ENCODE assay signal across 26 cellular contexts in the genomic region with DNA sequence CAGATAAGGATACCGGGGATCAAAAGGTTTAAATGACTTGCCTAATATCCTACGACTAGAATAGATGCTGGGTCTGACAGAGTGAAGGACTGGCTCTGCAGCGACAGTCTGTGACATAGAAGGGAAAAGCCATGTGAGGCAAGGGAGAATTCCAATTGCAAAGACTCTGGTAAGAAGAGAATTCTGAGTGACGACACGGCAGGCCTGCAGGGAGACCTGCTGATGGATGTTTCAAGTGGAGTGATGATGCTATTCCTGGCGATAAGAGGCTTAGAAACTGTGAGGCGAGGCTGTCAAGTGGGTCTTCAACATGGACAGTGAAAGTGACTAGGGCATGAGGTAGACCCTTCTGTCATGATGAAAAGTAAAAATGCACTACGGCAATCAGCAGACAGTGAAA.
"Had no signal": no experiment of that assay in that cellular context is flagged by ENCODE, and none has a peak within 500 bp of the region (broad histone marks: within the 10 kb centered on the region; RNA-seq: fewer than 3 reads in every experiment).

No MANE protein-coding gene starts in this region.

- FAIRE-seq: colon had no signal

- H3K27ac Mint-ChIP-seq: activated CD4-positive, alpha-beta T cell treated with anti-CD3 and anti-CD28 coated beads, Interleukin-2, amount 10 ng/mL, durations not matched to agents 7 days and 5 days; activated CD8-positive, alpha-beta T cell treated with anti-CD3 and anti-CD28 coated beads, Interleukin-2, amount 10 ng/mL, durations not matched to agents 7 days and 5 days; activated naive CD4-positive, alpha-beta T cell treated with anti-CD3 and anti-CD28 coated beads, Interleukin-2, amount 50 U/mL, for 24 hours; brain; effector memory CD8-positive, alpha-beta T cell; naive B cell; stimulated activated naive B cell treated with anti-CD40 and anti-IgM and Interleukin-4, amounts not matched to agents 10 μg/mL and 1 μg/mL and 100 μg/mL, for 72 hours; T-helper 2 cell treated with Interferon-gamma antibody and Interleukin-4, amounts not matched to agents 5 μg/mL and 100 μg/mL, for 36 hours had no signal

- H3K4me1 ChIP-seq: esophagus muscularis mucosa, gastrocnemius medialis, lower lobe of right lung, transverse colon, uterus had no signal

- H3K36me3 ChIP-seq: esophagus muscularis mucosa, gastrocnemius medialis, lower lobe of right lung, transverse colon, uterus had no signal

- H3K4me3 Mint-ChIP-seq: activated CD4-positive, alpha-beta T cell treated with anti-CD3 and anti-CD28 coated beads, Interleukin-2, amount 10 ng/mL, durations not matched to agents 7 days and 5 days; activated CD8-positive, alpha-beta T cell treated with anti-CD3 and anti-CD28 coated beads, Interleukin-2, amount 10 ng/mL, durations not matched to agents 7 days and 5 days; activated naive CD4-positive, alpha-beta T cell treated with anti-CD3 and anti-CD28 coated beads, Interleukin-2, amount 50 U/mL, for 24 hours; brain; central memory CD8-positive, alpha-beta T cell; effector memory CD8-positive, alpha-beta T cell; naive B cell; stimulated activated naive B cell treated with anti-CD40 and anti-IgM and Interleukin-4, amounts not matched to agents 10 μg/mL and 1 μg/mL and 100 μg/mL, for 72 hours; T-helper 2 cell treated with Interferon-gamma antibody and Interleukin-4, amounts not matched to agents 5 μg/mL and 100 μg/mL, for 36 hours had no signal

- ATAC-seq: activated CD8-positive, alpha-beta T cell treated with anti-CD3 and anti-CD28 coated beads, Interleukin-2, amount 10 ng/mL, durations not matched to agents 7 days and 5 days; effector memory CD8-positive, alpha-beta T cell; gastrocnemius medialis; left colon; lower lobe of right lung; stimulated activated naive B cell treated with anti-CD40 and anti-IgM and Interleukin-4, amounts not matched to agents 10 μg/mL and 1 μg/mL and 100 μg/mL, for 72 hours had no signal

- H3K27me3 Mint-ChIP-seq: activated CD4-positive, alpha-beta T cell treated with anti-CD3 and anti-CD28 coated beads, Interleukin-2, amount 10 ng/mL, durations not matched to agents 7 days and 5 days; activated naive CD4-positive, alpha-beta T cell treated with anti-CD3 and anti-CD28 coated beads, Interleukin-2, amount 50 U/mL, for 24 hours; central memory CD8-positive, alpha-beta T cell; effector memory CD8-positive, alpha-beta T cell; naive B cell; stimulated activated naive B cell treated with anti-CD40 and anti-IgM and Interleukin-4, amounts not matched to agents 10 μg/mL and 1 μg/mL and 100 μg/mL, for 72 hours had no signal

- DNase-seq: activated CD4-positive, alpha-beta T cell treated with anti-CD3 and anti-CD28 coated beads, Interleukin-2, amount 10 ng/mL, durations not matched to agents 7 days and 5 days; activated CD4-positive, CD25-positive, alpha-beta regulatory T cell treated with anti-CD3 and anti-CD28 coated beads, Interleukin-2, amount 50 U/mL, for 72 hours; activated CD8-positive, alpha-beta T cell treated with anti-CD3 and anti-CD28 coated beads, Interleukin-2, amount 10 ng/mL, durations not matched to agents 7 days and 5 days; activated gamma-delta T cell treated with Interleukin-2 at 50 U/mL for 16 hours; anterior cingulate cortex; dorsolateral prefrontal cortex; effector memory CD8-positive, alpha-beta T cell; gastrocnemius medialis; head of caudate nucleus; islet precursor cell; left colon; lower lobe of right lung; naive B cell; nucleus accumbens; stimulated activated CD4-positive, alpha-beta T cell treated with anti-CD3 and anti-CD28 coated beads, Interleukin-2, amount 100 ng/mL, for 48 hours; stimulated activated CD8-positive, alpha-beta memory T cell treated with anti-CD3 and anti-CD28 coated beads, Interleukin-4, amount 100 ng/mL, for 48 hours; stimulated activated naive B cell treated with anti-CD40 and anti-IgM and Interleukin-4, amounts not matched to agents 10 μg/mL and 1 μg/mL and 100 μg/mL, for 72 hours; transverse colon; uterus had no signal

- H3K27me3 ChIP-seq: dorsolateral prefrontal cortex, esophagus muscularis mucosa, gastrocnemius medialis, transverse colon, uterus had no signal

- H3K4me1 Mint-ChIP-seq: activated CD4-positive, alpha-beta T cell treated with anti-CD3 and anti-CD28 coated beads, Interleukin-2, amount 10 ng/mL, durations not matched to agents 7 days and 5 days; activated naive CD4-positive, alpha-beta T cell treated with anti-CD3 and anti-CD28 coated beads, Interleukin-2, amount 50 U/mL, for 24 hours; brain; central memory CD8-positive, alpha-beta T cell; naive B cell; stimulated activated naive B cell treated with anti-CD40 and anti-IgM and Interleukin-4, amounts not matched to agents 10 μg/mL and 1 μg/mL and 100 μg/mL, for 72 hours had no signal

- H3K4me3 ChIP-seq: dorsolateral prefrontal cortex, esophagus muscularis mucosa, gastrocnemius medialis, lower lobe of right lung, transverse colon, uterus had no signal

- H3K27ac ChIP-seq: dorsolateral prefrontal cortex, esophagus muscularis mucosa, gastrocnemius medialis, lower lobe of right lung, transverse colon, uterus, VCaP had no signal

- H3K36me3 Mint-ChIP-seq: activated naive CD4-positive, alpha-beta T cell treated with anti-CD3 and anti-CD28 coated beads, Interleukin-2, amount 50 U/mL, for 24 hours; brain; naive B cell; stimulated activated naive B cell treated with anti-CD40 and anti-IgM and Interleukin-4, amounts not matched to agents 10 μg/mL and 1 μg/mL and 100 μg/mL, for 72 hours had no signal

- H3K9me3 ChIP-seq: esophagus muscularis mucosa, gastrocnemius medialis, lower lobe of right lung, transverse colon, uterus had no signal

- H3K9me3 Mint-ChIP-seq: activated CD4-positive, alpha-beta T cell treated with anti-CD3 and anti-CD28 coated beads, Interleukin-2, amount 10 ng/mL, durations not matched to agents 7 days and 5 days had no signal
